ENCODE assay signal across 1 cellular context in the genomic region with DNA sequence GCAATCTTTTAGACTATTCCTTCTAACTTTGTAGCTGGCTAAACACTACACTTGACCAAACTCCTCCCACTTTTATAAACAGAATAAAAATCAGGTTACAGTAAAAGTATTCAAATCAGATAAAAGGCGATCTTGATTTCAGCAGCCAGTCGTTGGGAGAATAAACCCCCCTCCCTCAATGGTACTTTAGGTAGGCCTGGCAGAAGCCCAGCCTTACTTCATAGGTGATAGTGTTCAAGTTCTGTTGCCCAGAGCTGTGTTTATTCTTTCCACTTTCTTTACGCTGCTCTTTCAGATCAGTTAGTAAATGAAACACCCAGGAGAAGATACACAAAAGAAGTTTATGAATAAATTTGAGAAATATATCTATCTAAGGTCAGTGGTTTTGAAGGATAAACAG.
TF ChIP-seq lines count a peak whose summit lies in the region.

No MANE protein-coding gene starts in this region.

TF ChIP-seq in HEK293, 187 proteins besides CTCF, POLR2A, EP300 and RAD21:
- TF ChIP-seq, protein P1, sequence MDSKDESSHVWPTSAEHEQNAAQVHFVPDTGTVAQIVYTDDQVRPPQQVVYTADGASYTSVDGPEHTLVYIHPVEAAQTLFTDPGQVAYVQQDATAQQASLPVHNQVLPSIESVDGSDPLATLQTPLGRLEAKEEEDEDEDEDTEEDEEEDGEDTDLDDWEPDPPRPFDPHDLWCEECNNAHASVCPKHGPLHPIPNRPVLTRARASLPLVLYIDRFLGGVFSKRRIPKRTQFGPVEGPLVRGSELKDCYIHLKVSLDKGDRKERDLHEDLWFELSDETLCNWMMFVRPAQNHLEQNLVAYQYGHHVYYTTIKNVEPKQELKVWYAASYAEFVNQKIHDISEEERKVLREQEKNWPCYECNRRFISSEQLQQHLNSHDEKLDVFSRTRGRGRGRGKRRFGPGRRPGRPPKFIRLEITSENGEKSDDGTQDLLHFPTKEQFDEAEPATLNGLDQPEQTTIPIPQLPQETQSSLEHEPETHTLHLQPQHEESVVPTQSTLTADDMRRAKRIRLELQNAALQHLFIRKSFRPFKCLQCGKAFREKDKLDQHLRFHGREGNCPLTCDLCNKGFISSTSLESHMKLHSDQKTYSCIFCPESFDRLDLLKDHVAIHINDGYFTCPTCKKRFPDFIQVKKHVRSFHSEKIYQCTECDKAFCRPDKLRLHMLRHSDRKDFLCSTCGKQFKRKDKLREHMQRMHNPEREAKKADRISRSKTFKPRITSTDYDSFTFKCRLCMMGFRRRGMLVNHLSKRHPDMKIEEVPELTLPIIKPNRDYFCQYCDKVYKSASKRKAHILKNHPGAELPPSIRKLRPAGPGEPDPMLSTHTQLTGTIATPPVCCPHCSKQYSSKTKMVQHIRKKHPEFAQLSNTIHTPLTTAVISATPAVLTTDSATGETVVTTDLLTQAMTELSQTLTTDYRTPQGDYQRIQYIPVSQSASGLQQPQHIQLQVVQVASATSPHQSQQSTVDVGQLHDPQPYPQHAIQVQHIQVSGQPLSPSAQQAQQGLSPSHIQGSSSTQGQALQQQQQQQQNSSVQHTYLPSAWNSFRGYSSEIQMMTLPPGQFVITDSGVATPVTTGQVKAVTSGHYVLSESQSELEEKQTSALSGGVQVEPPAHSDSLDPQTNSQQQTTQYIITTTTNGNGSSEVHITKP (tag by site-specific recombination; IDR thresholded peaks at IDR 0.05) = peak; percentile 37; the same call in 1 of the 2 replicates
